ENCODE assay signal across 8 cellular contexts in the genomic region with DNA sequence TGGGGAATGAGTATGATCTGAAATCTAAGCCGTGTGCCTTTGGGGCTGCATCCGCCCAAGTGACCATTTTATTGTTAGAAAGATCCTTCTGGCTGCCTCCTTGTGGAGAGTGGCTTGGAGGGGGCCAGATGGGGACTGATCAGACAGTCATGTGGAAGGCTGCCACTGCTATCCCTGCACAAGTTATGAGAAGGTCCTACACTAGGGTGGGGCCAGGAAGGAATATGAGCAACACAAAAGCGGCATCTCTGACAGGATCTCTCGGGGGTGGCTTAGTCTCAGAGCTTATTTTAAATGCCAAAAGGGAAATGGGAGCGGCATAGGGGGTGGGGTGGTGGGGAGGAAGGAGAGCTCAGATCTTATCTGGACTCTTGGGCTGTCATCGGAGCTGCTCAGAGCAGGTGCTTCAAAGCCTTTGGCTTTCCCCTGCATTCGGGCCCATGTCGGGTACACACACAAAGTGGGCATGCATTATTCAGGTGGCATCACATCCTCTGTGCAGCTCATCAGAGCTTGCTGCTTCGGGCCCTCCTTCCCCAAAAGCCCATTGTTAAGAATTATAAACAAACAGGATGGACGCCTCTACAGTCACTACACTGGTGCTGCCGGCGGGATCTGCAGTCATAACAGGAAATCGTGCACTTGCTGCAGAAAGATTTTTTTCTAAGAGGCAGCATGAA.
DNase-seq lines count a peak whose midpoint lies in the region; ATAC-seq lines count a peak whose summit lies in the region.

No MANE protein-coding gene starts in this region.

- peak; percentile 26 for DNase-seq in CD1c-positive myeloid dendritic cell (ENCODE audit: extremely low spot score)
- peak; percentile 60 for DNase-seq in activated CD4-positive, alpha-beta T cell treated with anti-CD3 and anti-CD28 coated beads for 1 hour
- DNase-seq in activated gamma-delta T cell treated with anti-CD3 and anti-CD28 coated beads, Interleukin-2, amount 50 U/mL, for 16 hours (ENCODE audit: low read depth): peak; percentile 44
- DNase-seq in stimulated activated CD4-positive, alpha-beta T cell treated with anti-CD3 and anti-CD28 coated beads, Interleukin-15, amount 100 ng/mL, for 24 hours: peak; percentile 61
- DNase-seq in NCI-H1436 (lab: John Stamatoyannopoulos, UW): no peak
- DNase-seq in NCI-H146 (lab: John Stamatoyannopoulos, UW): no peak

- ATAC-seq in HG03520 (IDR thresholded peaks at IDR 0.05; ENCODE audit: unreplicated experiment) (no peak), GM21825 (IDR thresholded peaks at IDR 0.05; ENCODE audit: unreplicated experiment) (no peak)

Comparison
In these comparisons a context has a peak if more than half of its experiments do, and no peak if none do; other contexts are left out.
1. DNase-seq: peak in CD1c-positive myeloid dendritic cell (single experiment), activated CD4-positive, alpha-beta T cell treated with anti-CD3 and anti-CD28 coated beads for 1 hour (single experiment), activated gamma-delta T cell treated with anti-CD3 and anti-CD28 coated beads, Interleukin-2, amount 50 U/mL, for 16 hours (single experiment) and stimulated activated CD4-positive, alpha-beta T cell treated with anti-CD3 and anti-CD28 coated beads, Interleukin-15, amount 100 ng/mL, for 24 hours (single experiment); none in NCI-H1436 (single experiment) and NCI-H146 (single experiment).